ENCODE assay signal across 17 cellular contexts in genomic region chr7:91801331-91801983, GRCh38.
A peak's percentile ranks its signal among the peaks of the same experiment; 100 is the strongest.
DNase-seq lines count a peak whose midpoint lies in the region; ATAC-seq lines count a peak whose summit lies in the region.
"Had no signal": no experiment of that assay in that cellular context is flagged by ENCODE, and none has a peak within 500 bp of the region (broad histone marks: within the 10 kb centered on the region; RNA-seq: fewer than 3 reads in every experiment).

No MANE protein-coding gene starts in this region.

- WGBS in right cardiac atrium, result 96% methylated on average over 5 of the region's 5 CpGs
- 96% methylated on average over 5 of the region's 5 CpGs for WGBS in aorta, 2 donors

- H3K9me3 Mint-ChIP-seq in naive thymus-derived CD4-positive, alpha-beta T cell, result no peaks in the 10 kb centered on the region
- H3K9me3 Mint-ChIP-seq: H9 had no signal

- H3K27ac ChIP-seq in right cardiac atrium (ENCODE audit: low read length) (no peak overlapping the region), aorta (ENCODE audit: low read depth in 1 of 2, low read length in 2 of 2) (no peak overlapping the region)
- H3K27ac ChIP-seq in naive thymus-derived CD4-positive, alpha-beta T cell (ENCODE audit: low read depth, low read length), result no peak overlapping the region
- H3K27ac ChIP-seq: 22Rv1, A549, BLaER1 had no signal

- H3K27ac Mint-ChIP-seq in naive thymus-derived CD4-positive, alpha-beta T cell, result no peak overlapping the region
- H3K27ac Mint-ChIP-seq: CD14-positive monocyte; CD4-positive, alpha-beta memory T cell; H9 had no signal

- POLR2A ChIA-PET in naive thymus-derived CD4-positive, alpha-beta T cell (lab: Charles Lee), result no interaction called here

- DNase-seq in Right ventricle myocardium inferior (ENCODE audit: missing footprints), result no peak
- DNase-seq in right cardiac atrium, result no peak
- no peak for DNase-seq in naive thymus-derived CD4-positive, alpha-beta T cell
- DNase-seq in stimulated activated naive CD8-positive, alpha-beta T cell treated with anti-CD3 and anti-CD28 coated beads, Interleukin-15, Interleukin-2, amounts not matched to agents 100 U/mL and 50 U/mL, for 24 hours, result no peak
- DNase-seq in aorta, result no peak
- no peak for DNase-seq in stimulated activated CD4-positive, alpha-beta T cell treated with anti-CD3 and anti-CD28 coated beads, Interleukin-4, amount 100 ng/mL, for 4 hours
- DNase-seq: CD4-positive, alpha-beta memory T cell; DMS153; DMS79; GDM1; H9 had no signal

- no peaks in the 10 kb centered on the region for H3K36me3 Mint-ChIP-seq in naive thymus-derived CD4-positive, alpha-beta T cell
- H3K36me3 Mint-ChIP-seq: CD14-positive monocyte; CD4-positive, alpha-beta memory T cell had no signal

- H3K36me3 ChIP-seq in naive thymus-derived CD4-positive, alpha-beta T cell (ENCODE audit: control insufficient read depth in 2 of 3, insufficient read depth in 3 of 3, low read length in 3 of 3), result no peaks in the 10 kb centered on the region
- H3K36me3 ChIP-seq in aorta (ENCODE audit: control insufficient read depth in 1 of 2, insufficient read depth in 2 of 2, low read length in 1 of 2), result no peaks in the 10 kb centered on the region
- H3K36me3 ChIP-seq: BLaER1 had no signal

- H3K4me1 Mint-ChIP-seq in naive thymus-derived CD4-positive, alpha-beta T cell, result no peaks in the 10 kb centered on the region
- H3K4me1 Mint-ChIP-seq: CD14-positive monocyte, H9 had no signal

- CTCF ChIA-PET in naive thymus-derived CD4-positive, alpha-beta T cell (lab: Charles Lee), result no interaction called here

- ATAC-seq in Right ventricle myocardium inferior (peak; percentile 26), right cardiac atrium (no peak), aorta (ENCODE audit: low FRiP score) (peak; percentile 20), GM21526 (IDR thresholded peaks at IDR 0.05; ENCODE audit: low FRiP score, unreplicated experiment) (no peak), GM19328 (IDR thresholded peaks at IDR 0.05; ENCODE audit: unreplicated experiment) (no peak)
- peak; percentile 20 for ATAC-seq in naive thymus-derived CD4-positive, alpha-beta T cell
- peak; percentile 19 for ATAC-seq in stimulated activated naive CD8-positive, alpha-beta T cell treated with anti-CD3 and anti-CD28 coated beads, Interleukin-15, Interleukin-2, amounts not matched to agents 100 U/mL and 50 U/mL, for 24 hours

- H3K4me3 Mint-ChIP-seq in naive thymus-derived CD4-positive, alpha-beta T cell, result no peak overlapping the region
- H3K4me3 Mint-ChIP-seq: CD14-positive monocyte; CD4-positive, alpha-beta memory T cell; H9 had no signal

- H3K4me1 ChIP-seq in right cardiac atrium (ENCODE audit: control insufficient read depth, insufficient read depth, low read length), result no peaks in the 10 kb centered on the region
- no peaks in the 10 kb centered on the region for H3K4me1 ChIP-seq in naive thymus-derived CD4-positive, alpha-beta T cell (ENCODE audit: control insufficient read depth in 2 of 2, insufficient read depth in 2 of 2, low read length in 2 of 2)
- H3K4me1 ChIP-seq in aorta (ENCODE audit: control insufficient read depth in 1 of 2, insufficient read depth in 2 of 2, low read length in 2 of 2), result no peaks in the 10 kb centered on the region
- H3K4me1 ChIP-seq: A549, BLaER1 had no signal

- H3K4me3 ChIP-seq in right cardiac atrium (ENCODE audit: low read length) (no peak overlapping the region), aorta (ENCODE audit: low read length in 2 of 2) (no peak overlapping the region)
- no peak overlapping the region for H3K4me3 ChIP-seq in naive thymus-derived CD4-positive, alpha-beta T cell (ENCODE audit: low read length)
- H3K4me3 ChIP-seq: A549, BLaER1 had no signal

- no peaks in the 10 kb centered on the region for H3K27me3 Mint-ChIP-seq in naive thymus-derived CD4-positive, alpha-beta T cell
- H3K27me3 Mint-ChIP-seq: CD4-positive, alpha-beta memory T cell had no signal

- H3K9me3 ChIP-seq in right cardiac atrium (ENCODE audit: control insufficient read depth, low read length) (no peaks in the 10 kb centered on the region), aorta (ENCODE audit: control insufficient read depth, low read length) (no peaks in the 10 kb centered on the region)
- no peaks in the 10 kb centered on the region for H3K9me3 ChIP-seq in naive thymus-derived CD4-positive, alpha-beta T cell (ENCODE audit: control insufficient read depth in 2 of 3, low read length in 3 of 3)
- H3K9me3 ChIP-seq: A549, BLaER1 had no signal

- H3K27me3 ChIP-seq in right cardiac atrium (ENCODE audit: control insufficient read depth, insufficient read depth) (no peaks in the 10 kb centered on the region), aorta (ENCODE audit: control insufficient read depth in 1 of 2, insufficient read depth in 2 of 2, low read length in 1 of 2) (no peaks in the 10 kb centered on the region)
- no peaks in the 10 kb centered on the region for H3K27me3 ChIP-seq in naive thymus-derived CD4-positive, alpha-beta T cell (ENCODE audit: control insufficient read depth in 2 of 2, insufficient read depth in 2 of 2, low read length in 2 of 2)
- H3K27me3 ChIP-seq: BLaER1 had no signal

- intact Hi-C loops in Right ventricle myocardium inferior (cut with DNase I), result no loop called here
- intact Hi-C loops in right cardiac atrium (cut with DNase I), result no loop called here
- intact Hi-C loops in naive thymus-derived CD4-positive, alpha-beta T cell (cut with micrococcal nuclease), result no loop called here
- intact Hi-C loops in aorta (cut with DNase I), result no loop called here

Comparison
In these comparisons a context has a peak if more than half of its experiments do, and no peak if none do; other contexts are left out.
1. ATAC-seq: peak in Right ventricle myocardium inferior (single experiment), naive thymus-derived CD4-positive, alpha-beta T cell (single experiment), stimulated activated naive CD8-positive, alpha-beta T cell treated with anti-CD3 and anti-CD28 coated beads, Interleukin-15, Interleukin-2, amounts not matched to agents 100 U/mL and 50 U/mL, for 24 hours (single experiment) and aorta (single experiment); none in right cardiac atrium (0 of 2), GM21526 (single experiment) and GM19328 (single experiment).